Comparison of ENCODE assay signal across 17 cellular contexts in the genomic region with DNA sequence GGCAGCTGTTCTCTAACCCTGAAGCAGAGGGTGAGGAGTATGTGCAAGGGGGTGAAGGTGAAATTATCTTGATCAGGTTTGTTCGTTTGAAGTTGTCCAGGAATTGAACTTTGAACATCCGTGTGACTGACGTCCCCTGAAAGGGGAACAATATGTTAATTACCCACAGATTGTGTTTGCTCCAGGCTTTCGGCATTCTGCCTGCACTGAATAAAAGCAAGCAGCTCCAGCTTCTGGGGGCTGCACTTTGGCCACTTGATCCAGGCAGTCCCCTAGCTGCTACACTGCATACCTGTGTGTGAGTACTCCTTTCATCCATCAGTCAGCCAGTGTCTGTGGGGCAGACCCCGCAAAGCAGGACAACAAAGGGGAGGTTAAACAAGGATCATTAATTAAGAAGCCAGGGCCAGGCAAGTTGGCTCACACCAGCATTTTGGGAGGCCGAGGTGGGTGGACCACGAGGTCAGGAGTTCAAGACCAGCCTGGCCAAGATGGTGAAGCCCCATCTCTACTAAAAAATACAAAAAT.
DNase-seq lines count a peak whose midpoint lies in the region; ATAC-seq, FAIRE-seq and TF ChIP-seq lines count a peak whose summit lies in the region.
"Had no signal": no experiment of that assay in that cellular context is flagged by ENCODE, and none has a peak within 500 bp of the region (broad histone marks: within the 10 kb centered on the region; RNA-seq: fewer than 3 reads in every experiment).

No MANE protein-coding gene starts in this region.

- H3K4me2 ChIP-seq in DND-41 (ENCODE audit: insufficient read depth, low read length) (no peak overlapping the region), OCI-LY7 (ENCODE audit: low read length) (peak overlapping the region; percentile 26; the same call in 1 of the 2 replicates), H1 (ENCODE audit: insufficient read depth in 1 of 2, low read depth in 2 of 2, low read length in 2 of 2) (no peak overlapping the region)
- H3K4me2 ChIP-seq: BLaER1 treated with 17β-estradiol and CSF1 and Interleukin-3, amounts not matched to agents 10 nM and 100 nM had no signal

- no peak overlapping the region for H4K91ac ChIP-seq in H1 (replicated peaks; ENCODE audit: insufficient read length, low read length)

- no peak overlapping the region for H4K5ac ChIP-seq in H1 (ENCODE audit: insufficient read length, low read depth, low read length)

- H3K23ac ChIP-seq in H1 (ENCODE audit: insufficient read length): no peak overlapping the region

- H2AFZ ChIP-seq in DND-41 (ENCODE audit: low read depth, low read length): no peak overlapping the region
- peak overlapping the region; percentile 62 for H2AFZ ChIP-seq in OCI-LY7 (ENCODE audit: low read length)
- no peak overlapping the region for H2AFZ ChIP-seq in H1 (ENCODE audit: low read length)

- no peak for FAIRE-seq in H1 (lab: Jason Lieb, UNC)
- FAIRE-seq: G401.6, K562 had no signal

- no peak overlapping the region for H3K4me3 Mint-ChIP-seq in progenitor cell of endocrine pancreas (ENCODE audit: low read depth)

- POLR2A ChIA-PET in OCI-LY7 (lab: Charles Lee) (interaction anchor here (0.7 to 8.6 kb wide), 6 partner anchors 9 to 75 kb away, joined by 3 to 55 read pairs (median 8); a partner anchor contains a TSS), H1 (lab: Charles Lee; ENCODE audit: partially characterized antibody) (interaction anchor here (0.6 to 25.5 kb wide), 10 partner anchors 23 to 874 kb away, joined by 3 to 758 read pairs (median 4); a partner anchor contains a TSS)

- H2BK20ac ChIP-seq in H1 (ENCODE audit: low read length): no peak overlapping the region

- H3K27ac Mint-ChIP-seq in progenitor cell of endocrine pancreas: peak overlapping the region; percentile 54

- no peak for TF ChIP-seq EP300 in H1 (IDR thresholded peaks at IDR 0.05; ENCODE audit: borderline replicate concordance in 1 of 2, low read depth in 2 of 2, low read length in 2 of 2)

- BruUV-seq in OCI-LY7 (replicated peaks; lab: Mats Ljungman, UMichigan): no TSS peak

- H3K4ac ChIP-seq in H1 (replicated peaks; ENCODE audit: insufficient read length, low read depth, low read length): no peak overlapping the region

- no peak for TF ChIP-seq POLR2A in H1 (IDR thresholded peaks at IDR 0.05; ENCODE audit: control extremely low read depth in 1 of 2, low read depth in 2 of 2, low read length in 2 of 2)

- H3K9me3 ChIP-seq in DND-41 (ENCODE audit: insufficient read depth, low read length, severe bottlenecking) (no peaks in the 10 kb centered on the region), OCI-LY7 (ENCODE audit: low read length) (no peaks in the 10 kb centered on the region), H1 (ENCODE audit: insufficient read depth in 2 of 2, low read depth in 1 of 2, low read length in 1 of 2) (no peaks in the 10 kb centered on the region)

- ATAC-seq in DND-41 (ENCODE audit: insufficient read depth, low read depth): no peak
- no peak for ATAC-seq in HG03432 (IDR thresholded peaks at IDR 0.05; ENCODE audit: unreplicated experiment)
- no peak for ATAC-seq in HG02852 (IDR thresholded peaks at IDR 0.05; ENCODE audit: unreplicated experiment)

- H3K36me3 ChIP-seq in DND-41 (ENCODE audit: insufficient read depth, low read length) (no peaks in the 10 kb centered on the region), OCI-LY7 (ENCODE audit: insufficient read depth, low read length) (no peaks in the 10 kb centered on the region), H1 (ENCODE audit: control insufficient read depth in 2 of 4, insufficient read depth in 4 of 4, low read length in 3 of 4) (no peaks in the 10 kb centered on the region)

- no peaks in the 10 kb centered on the region for H3K9me3 Mint-ChIP-seq in progenitor cell of endocrine pancreas (ENCODE audit: low read depth)

- no peaks in the 10 kb centered on the region for H4K20me1 ChIP-seq in DND-41 (ENCODE audit: insufficient read depth, low read length)
- H4K20me1 ChIP-seq in OCI-LY7 (ENCODE audit: insufficient read depth, low read length): no peaks in the 10 kb centered on the region
- no peaks in the 10 kb centered on the region for H4K20me1 ChIP-seq in H1 (replicated peaks in 1 of 2; ENCODE audit: control insufficient read depth in 1 of 2, insufficient read depth in 2 of 2, low read length in 2 of 2)
- H4K20me1 ChIP-seq: BLaER1 treated with 17β-estradiol and CSF1 and Interleukin-3, amounts not matched to agents 10 nM and 100 nM had no signal

- H4K8ac ChIP-seq in H1 (ENCODE audit: extremely low read depth, insufficient read depth, low read length): no peak overlapping the region

- no peak overlapping the region for H2BK12ac ChIP-seq in H1 (ENCODE audit: low read depth, low read length)

- intact Hi-C loops in OCI-LY7 (cut with micrococcal nuclease; ENCODE audit: unreplicated experiment): loop anchor here (2.0 kb wide), 1 partner anchor 17 kb away; no protein-coding TSS in a partner anchor

- no peaks in the 10 kb centered on the region for H3K27me3 ChIP-seq in DND-41 (ENCODE audit: insufficient read depth, low read length, poor library complexity)
- no peaks in the 10 kb centered on the region for H3K27me3 ChIP-seq in H1 (replicated peaks in 1 of 4; ENCODE audit: control insufficient read depth in 3 of 4, extremely low read depth in 1 of 4, insufficient read depth in 3 of 4, low read length in 3 of 4)
- H3K27me3 ChIP-seq: BLaER1 treated with 17β-estradiol and CSF1 and Interleukin-3, amounts not matched to agents 10 nM and 100 nM had no signal

- H3K9ac ChIP-seq in DND-41 (ENCODE audit: low read depth, low read length): no peak overlapping the region
- H3K9ac ChIP-seq in H1 (replicated peaks in 1 of 4; ENCODE audit: extremely low read depth in 1 of 4, low read depth in 3 of 4, low read length in 3 of 4): no peak overlapping the region
- H3K9ac ChIP-seq: BLaER1 treated with 17β-estradiol and CSF1 and Interleukin-3, amounts not matched to agents 10 nM and 100 nM had no signal

- no peak overlapping the region for H2AK5ac ChIP-seq in H1 (ENCODE audit: low read depth, low read length)

- 90% methylated on average over 7 of the region's 7 CpGs; no CpG with 5 or more reads in 1 of the 2 experiments for WGBS in H1 (ENCODE audit: extremely low coverage in 1 of 2, insufficient coverage in 1 of 2, insufficient read length in 1 of 2, insufficient replicate concordance in 2 of 2, low coverage in 1 of 2, low lambda C conversion rate in 2 of 2, missing lambda C conversion rate in 1 of 2), 2 experiments

- no peak overlapping the region for H3K56ac ChIP-seq in H1 (replicated peaks; ENCODE audit: insufficient read length, low read depth, low read length)

- CTCF ChIA-PET in OCI-LY7 (lab: Charles Lee; ENCODE audit: unreplicated experiment) (interaction anchor here (0.6 kb wide), 2 partner anchors 9 to 26 kb away, joined by 3 to 4 read pairs; no protein-coding TSS in a partner anchor), H1 (lab: Charles Lee; ENCODE audit: partially characterized antibody) (interaction anchor here (0.5 to 6.4 kb wide), 7 partner anchors 10 to 1635 kb away, joined by 3 to 93 read pairs (median 3); a partner anchor contains a TSS)

- 0 out of 2 replicates have a peak overlapping the region, but pooled peaks have one; percentile 27 for H3K27ac ChIP-seq in DND-41 (ENCODE audit: low read length)
- H3K27ac ChIP-seq in OCI-LY7 (ENCODE audit: low read depth, low read length, poor library complexity, severe bottlenecking): no peak overlapping the region
- no peak overlapping the region for H3K27ac ChIP-seq in H1 (ENCODE audit: low read depth, low read length)

- TF ChIP-seq RAD21 in H1 (IDR thresholded peaks at IDR 0.05 in 1 of 2, conservative IDR thresholded peaks at IDR 0.05 in 1 of 2; ENCODE audit: low read depth in 2 of 2, low read length in 2 of 2): no peak

- H3K4me3 ChIP-seq in DND-41 (ENCODE audit: low read depth in 1 of 2, low read length in 2 of 2) (no peak overlapping the region), OCI-LY7 (ENCODE audit: low read depth, low read length, poor library complexity, severe bottlenecking) (no peak overlapping the region), H1 (ENCODE audit: extremely low read depth in 1 of 4, insufficient read depth in 2 of 4, low read depth in 3 of 4, low read length in 4 of 4) (no peak overlapping the region)
- H3K4me3 ChIP-seq: BLaER1 treated with 17β-estradiol and CSF1 and Interleukin-3, amounts not matched to agents 10 nM and 100 nM; K562 had no signal

- H3K18ac ChIP-seq in H1 (ENCODE audit: extremely low read depth, low read length): no peak overlapping the region

- H3K4me1 Mint-ChIP-seq in progenitor cell of endocrine pancreas (ENCODE audit: low read depth): peaks cover 54% of the 10 kb centered on the region

- no peak for DNase-seq in DND-41
- DNase-seq in OCI-LY7 (ENCODE audit: low spot score): no peak
- no peak for DNase-seq in H1 (ENCODE audit: low read depth in 1 of 2, low spot score in 2 of 2)
- DNase-seq in progenitor cell of endocrine pancreas (ENCODE audit: low spot score, unreplicated experiment): no peak
- DNase-seq in stimulated activated CD4-positive, alpha-beta T cell treated with anti-CD3 and anti-CD28 coated beads, Interleukin-4, amount 100 ng/mL, for 1 hour: no peak
- DNase-seq: DMS79 treated with DMSO at 0.1 percent for 48 hours, HCEC 1CT, NCI-H1694 treated with DMSO at 0.1 percent for 48 hours, NCI-H226, NCI-H524, Right ventricle myocardium superior, SW 1271 had no signal

- TF ChIP-seq CTCF in DND-41 (IDR thresholded peaks at IDR 0.05; ENCODE audit: borderline replicate concordance, extremely low read depth, low read length, poor library complexity, severe bottlenecking) (no peak), OCI-LY7 (conservative IDR thresholded peaks at IDR 0.05; ENCODE audit: low read length) (no peak), H1 (IDR thresholded peaks at IDR 0.05; ENCODE audit: control extremely low read depth in 1 of 3, insufficient read depth in 1 of 3, low read depth in 1 of 3, low read length in 3 of 3) (no peak), progenitor cell of endocrine pancreas (IDR thresholded peaks at IDR 0.05; ENCODE audit: unreplicated experiment) (no peak)

- no peaks in the 10 kb centered on the region for H3K79me2 ChIP-seq in DND-41 (ENCODE audit: insufficient read depth, low read length)
- no peaks in the 10 kb centered on the region for H3K79me2 ChIP-seq in OCI-LY7 (ENCODE audit: insufficient read depth, low read depth, low read length)
- H3K79me2 ChIP-seq in H1 (ENCODE audit: control insufficient read depth in 1 of 2, insufficient read depth in 2 of 2, low read length in 2 of 2): no peaks in the 10 kb centered on the region

- H3K4me1 ChIP-seq in DND-41 (ENCODE audit: insufficient read depth, low read length) (no peaks in the 10 kb centered on the region), OCI-LY7 (ENCODE audit: insufficient read depth, low read length, poor library complexity, severe bottlenecking) (peaks cover 11% of the 10 kb centered on the region), H1 (replicated peaks in 1 of 4; ENCODE audit: control insufficient read depth in 3 of 4, insufficient read depth in 4 of 4, low read length in 3 of 4) (peaks cover 0 to 6% (median 2%) of the 10 kb centered on the region in 4 experiments; a peak in 5 of 7 replicates)

- H3K79me1 ChIP-seq in H1 (ENCODE audit: low read depth, low read length): no peaks in the 10 kb centered on the region

- H3K9me2 ChIP-seq in OCI-LY7 (ENCODE audit: insufficient read depth, low read length): no peaks in the 10 kb centered on the region

- H2BK120ac ChIP-seq in H1 (replicated peaks; ENCODE audit: low read depth, low read length): no peak overlapping the region

- H3K27me3 Mint-ChIP-seq in progenitor cell of endocrine pancreas: no peaks in the 10 kb centered on the region

- no peak overlapping the region for H2BK5ac ChIP-seq in H1 (ENCODE audit: low read depth, low read length)

- no peaks in the 10 kb centered on the region for H3K36me3 Mint-ChIP-seq in progenitor cell of endocrine pancreas (ENCODE audit: insufficient read depth)

- no peak overlapping the region for H3K14ac ChIP-seq in H1 (ENCODE audit: insufficient read length)

- H2BK15ac ChIP-seq in H1 (ENCODE audit: low read length): peak overlapping the region; percentile 65; the same call in 1 of the 2 replicates

- H3K23me2 ChIP-seq in H1 (ENCODE audit: low read depth, low read length): no peaks in the 10 kb centered on the region
